In genomic region chr20:34771680-34772081, GRCh38 we compare ENCODE assay signal across 1 cellular context.
TF ChIP-seq lines count a peak whose summit lies in the region.

No MANE protein-coding gene starts in this region.

TF ChIP-seq in K562, 482 proteins besides CTCF, POLR2A, EP300 and RAD21:
- TF ChIP-seq TCF3 (CRISPR knock-in tag; IDR thresholded peaks at IDR 0.05): peak; percentile 51
- TF ChIP-seq TSC22D4 (tag; IDR thresholded peaks at IDR 0.05): no peak
- TF ChIP-seq IFI16 (CRISPR knock-in tag; IDR thresholded peaks at IDR 0.05): no peak
- peak; percentile 53 for TF ChIP-seq FOSL1 (tag; conservative IDR thresholded peaks at IDR 0.05)
- no peak for TF ChIP-seq JUND (IDR thresholded peaks at IDR 0.05; ENCODE audit: borderline replicate concordance, low read depth, low read length)
- 0 out of 3 replicates have a peak, but pooled peaks have one; percentile 34 for TF ChIP-seq JUND (tag; IDR thresholded peaks at IDR 0.05; ENCODE audit: borderline replicate concordance, low read depth, low read length)
- TF ChIP-seq GATA2 (CRISPR knock-in tag; IDR thresholded peaks at IDR 0.05): peak; percentile 33; the same call in 1 of the 2 replicates
- 0 out of 2 replicates have a peak, but pooled peaks have one; percentile 6 for TF ChIP-seq TAL1 (IDR thresholded peaks at IDR 0.05)
- no peak for TF ChIP-seq TRIM28 (IDR thresholded peaks at IDR 0.05)
- TF ChIP-seq CBFA2T3 (IDR thresholded peaks at IDR 0.05): peak; percentile 60
- no peak for TF ChIP-seq BCL6 (CRISPR knock-in tag; IDR thresholded peaks at IDR 0.05)
- peak; percentile 29; the same call in 1 of the 2 replicates for TF ChIP-seq CBFA2T2 (conservative IDR thresholded peaks at IDR 0.05)
- TF ChIP-seq, protein P1, sequence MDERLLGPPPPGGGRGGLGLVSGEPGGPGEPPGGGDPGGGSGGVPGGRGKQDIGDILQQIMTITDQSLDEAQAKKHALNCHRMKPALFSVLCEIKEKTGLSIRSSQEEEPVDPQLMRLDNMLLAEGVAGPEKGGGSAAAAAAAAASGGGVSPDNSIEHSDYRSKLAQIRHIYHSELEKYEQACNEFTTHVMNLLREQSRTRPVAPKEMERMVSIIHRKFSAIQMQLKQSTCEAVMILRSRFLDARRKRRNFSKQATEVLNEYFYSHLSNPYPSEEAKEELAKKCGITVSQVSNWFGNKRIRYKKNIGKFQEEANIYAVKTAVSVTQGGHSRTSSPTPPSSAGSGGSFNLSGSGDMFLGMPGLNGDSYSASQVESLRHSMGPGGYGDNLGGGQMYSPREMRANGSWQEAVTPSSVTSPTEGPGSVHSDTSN (CRISPR knock-in tag; IDR thresholded peaks at IDR 0.05; ENCODE audit: low read depth): no peak
- TF ChIP-seq, protein P1 (tag; conservative IDR thresholded peaks at IDR 0.05; ENCODE audit: low read depth): 0 out of 2 replicates have a peak, but pooled peaks have one; percentile 17
- TF ChIP-seq CEBPB (tag; IDR thresholded peaks at IDR 0.05): peak; percentile 39; the same call in 1 of the 2 replicates
- TF ChIP-seq, protein P2, sequence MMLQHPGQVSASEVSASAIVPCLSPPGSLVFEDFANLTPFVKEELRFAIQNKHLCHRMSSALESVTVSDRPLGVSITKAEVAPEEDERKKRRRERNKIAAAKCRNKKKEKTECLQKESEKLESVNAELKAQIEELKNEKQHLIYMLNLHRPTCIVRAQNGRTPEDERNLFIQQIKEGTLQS (IDR thresholded peaks at IDR 0.05): 0 out of 2 replicates have a peak, but pooled peaks have one; percentile 12
- TF ChIP-seq, protein P2 (CRISPR knock-in tag; conservative IDR thresholded peaks at IDR 0.05): no peak
- TF ChIP-seq NELFE (IDR thresholded peaks at IDR 0.05; ENCODE audit: insufficient read depth, insufficient read length): no peak
- TF ChIP-seq DPF2 (IDR thresholded peaks at IDR 0.05): 0 out of 2 replicates have a peak, but pooled peaks have one; percentile 28
- TF ChIP-seq TEAD4 (IDR thresholded peaks at IDR 0.05; ENCODE audit: low read length): peak; percentile 46; the same call in 1 of the 2 replicates
- no peak for TF ChIP-seq TEAD4 (CRISPR knock-in tag; IDR thresholded peaks at IDR 0.05; ENCODE audit: borderline replicate concordance)
- TF ChIP-seq ZNF76 (CRISPR knock-in tag; IDR thresholded peaks at IDR 0.05; ENCODE audit: borderline replicate concordance): no peak
